26 cellular contexts compared by ENCODE assay signal in the genomic region with DNA sequence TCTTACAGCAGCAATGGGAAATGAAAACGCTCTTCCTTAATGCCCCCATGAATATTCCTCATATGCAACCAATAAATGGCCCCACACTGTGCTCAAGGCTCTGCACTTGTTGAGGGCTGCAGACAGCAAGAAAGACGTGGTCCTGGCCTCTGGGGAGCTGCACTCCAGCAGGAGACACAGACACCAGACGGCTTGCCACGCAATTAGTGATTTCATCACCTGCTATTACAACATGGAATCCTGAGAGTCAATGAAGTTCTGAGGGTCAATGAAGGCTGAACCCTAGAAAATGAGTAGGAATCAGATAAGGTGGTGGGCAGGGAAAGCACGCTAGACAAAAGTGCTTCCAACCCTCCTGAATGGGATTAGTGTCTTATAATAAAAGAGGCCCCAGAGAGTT. TPM values are rescaled to one million over a fixed set of nuclear protein-coding genes. Genes with fewer than 3 reads are reported as not detected.
"Had no signal": no experiment of that assay in that cellular context is flagged by ENCODE, and none has a peak within 500 bp of the region (broad histone marks: within the 10 kb centered on the region; RNA-seq: fewer than 3 reads in every experiment).

No MANE protein-coding gene starts in this region.

- H3K9me3 ChIP-seq: esophagus squamous epithelium, neutrophil, ovary, sigmoid colon, vagina had no signal

- H3K27ac Mint-ChIP-seq: activated B cell treated with CpG ODN at 0.5 μM for 24 hours; activated naive CD4-positive, alpha-beta T cell treated with anti-CD3 and anti-CD28 coated beads, Interleukin-2, amount 50 U/mL, for 72 hours; activated T-cell treated with anti-CD3 and anti-CD28 coated beads, Interleukin-2, amount 50 U/mL, for 72 hours; nephron; progenitor cell of endocrine pancreas; stimulated activated effector memory CD8-positive, alpha-beta T cell treated with anti-CD3 and anti-CD28 coated beads, Interleukin-12 subunit alpha, Interleukin-12 subunit beta, amount 100 ng/mL, for 72 hours; stimulated activated naive CD8-positive, alpha-beta T cell treated with anti-CD3 and anti-CD28 coated beads, Interleukin-15, Interleukin-2, amounts not matched to agents 100 ng/mL and 50 ng/mL, for 24 hours; type B pancreatic cell had no signal

- DNase-seq: activated B cell treated with CpG ODN at 0.5 μM for 24 hours; activated naive CD4-positive, alpha-beta T cell; activated T-cell treated with anti-CD3 and anti-CD28 coated beads for 4 hours; activated T-cell treated with anti-CD3 and anti-CD28 coated beads, Interleukin-2, amount 50 U/mL, for 72 hours; anterior cingulate cortex; dermis blood vessel endothelial cell; effector CD4-positive, alpha-beta T cell; esophagus squamous epithelium; left cardiac atrium; left ventricle myocardium superior; ovary; sigmoid colon; small intestine; stimulated activated CD4-positive, alpha-beta T cell treated with anti-CD3 and anti-CD28 coated beads, Interleukin-4, amount 100 ng/mL, for 24 hours had no signal

- H3K27me3 ChIP-seq: esophagus squamous epithelium, neutrophil, ovary, sigmoid colon, vagina had no signal

- H3K27me3 Mint-ChIP-seq: activated B cell treated with CpG ODN at 0.5 μM for 24 hours; central memory CD8-positive, alpha-beta T cell; stimulated activated naive CD8-positive, alpha-beta T cell treated with anti-CD3 and anti-CD28 coated beads, Interleukin-15, Interleukin-2, amounts not matched to agents 100 ng/mL and 50 ng/mL, for 24 hours had no signal

- ATAC-seq: activated naive CD4-positive, alpha-beta T cell treated with anti-CD3 and anti-CD28 coated beads, Interleukin-2, amount 50 U/mL, for 72 hours; activated T-cell treated with anti-CD3 and anti-CD28 coated beads, Interleukin-2, amount 50 U/mL, for 72 hours; left cardiac atrium; left ventricle myocardium superior; stimulated activated effector memory CD8-positive, alpha-beta T cell treated with anti-CD3 and anti-CD28 coated beads, Interleukin-12 subunit alpha, Interleukin-12 subunit beta, amount 100 ng/mL, for 72 hours had no signal

- H3K27ac ChIP-seq: epithelial cell of prostate, esophagus squamous epithelium, neutrophil, ovary, sigmoid colon, vagina had no signal

- H3K36me3 ChIP-seq: esophagus squamous epithelium, neutrophil, ovary, sigmoid colon, vagina had no signal

- H3K9me3 Mint-ChIP-seq: nephron had no signal

- H3K4me1 ChIP-seq: esophagus squamous epithelium, sigmoid colon, vagina had no signal

- H3K4me3 ChIP-seq: esophagus squamous epithelium, ovary, sigmoid colon, vagina had no signal

- H3K4me3 Mint-ChIP-seq: activated B cell treated with CpG ODN at 0.5 μM for 24 hours; activated T-cell treated with anti-CD3 and anti-CD28 coated beads, Interleukin-2, amount 50 U/mL, for 72 hours; central memory CD8-positive, alpha-beta T cell; nephron; stimulated activated effector memory CD8-positive, alpha-beta T cell treated with anti-CD3 and anti-CD28 coated beads, Interleukin-12 subunit alpha, Interleukin-12 subunit beta, amount 100 ng/mL, for 72 hours; stimulated activated naive CD8-positive, alpha-beta T cell treated with anti-CD3 and anti-CD28 coated beads, Interleukin-15, Interleukin-2, amounts not matched to agents 100 ng/mL and 50 ng/mL, for 24 hours; type B pancreatic cell had no signal

- H3K36me3 Mint-ChIP-seq: stimulated activated effector memory CD8-positive, alpha-beta T cell treated with anti-CD3 and anti-CD28 coated beads, Interleukin-12 subunit alpha, Interleukin-12 subunit beta, amount 100 ng/mL, for 72 hours; type B pancreatic cell had no signal

- H3K4me1 Mint-ChIP-seq: activated B cell treated with CpG ODN at 0.5 μM for 24 hours; central memory CD8-positive, alpha-beta T cell; nephron; stimulated activated effector memory CD8-positive, alpha-beta T cell treated with anti-CD3 and anti-CD28 coated beads, Interleukin-12 subunit alpha, Interleukin-12 subunit beta, amount 100 ng/mL, for 72 hours had no signal

RNA-seq across cellular contexts. Expression of gene CREG2, which starts 18.9 kb away (rescaled TPM):
- total RNA-seq: activated B cell treated with CpG ODN at 0.5 μM for 24 hours; activated naive CD4-positive, alpha-beta T cell treated with anti-CD3 and anti-CD28 coated beads, Interleukin-2, amount 50 U/mL, for 72 hours; activated T-cell treated with anti-CD3 and anti-CD28 coated beads, Interleukin-2, amount 50 U/mL, for 72 hours; left cardiac atrium; left ventricle myocardium superior; lung microvascular endothelial cell; subcutaneous adipose tissue had no signal
